In the genomic region with DNA sequence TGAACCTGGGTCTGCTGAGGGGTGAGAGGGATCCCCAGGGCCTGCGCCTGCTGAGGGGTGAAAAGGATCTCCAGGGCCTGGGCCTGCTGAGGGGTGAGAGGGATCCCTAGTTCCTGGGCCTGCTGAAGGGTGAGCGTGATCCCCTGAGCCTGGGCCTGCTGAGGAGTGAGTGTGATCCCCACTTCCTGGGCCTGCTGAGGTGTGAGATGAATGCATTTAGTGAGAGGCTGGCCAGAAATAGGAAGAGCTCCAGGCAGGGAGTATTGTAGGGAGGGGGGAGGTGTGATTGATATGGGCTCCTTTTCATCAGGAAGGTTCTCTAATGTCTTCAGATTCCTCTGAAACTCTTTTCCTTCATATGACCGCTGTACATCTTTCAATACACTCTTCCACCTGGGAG, we compare ENCODE assay signal across 2 cellular contexts.
TF ChIP-seq lines count a peak whose summit lies in the region.

No MANE protein-coding gene starts in this region.

TF ChIP-seq in SK-N-SH, 30 proteins besides CTCF, POLR2A, EP300 and RAD21 (continued from another document):
- TF ChIP-seq, protein P1, sequence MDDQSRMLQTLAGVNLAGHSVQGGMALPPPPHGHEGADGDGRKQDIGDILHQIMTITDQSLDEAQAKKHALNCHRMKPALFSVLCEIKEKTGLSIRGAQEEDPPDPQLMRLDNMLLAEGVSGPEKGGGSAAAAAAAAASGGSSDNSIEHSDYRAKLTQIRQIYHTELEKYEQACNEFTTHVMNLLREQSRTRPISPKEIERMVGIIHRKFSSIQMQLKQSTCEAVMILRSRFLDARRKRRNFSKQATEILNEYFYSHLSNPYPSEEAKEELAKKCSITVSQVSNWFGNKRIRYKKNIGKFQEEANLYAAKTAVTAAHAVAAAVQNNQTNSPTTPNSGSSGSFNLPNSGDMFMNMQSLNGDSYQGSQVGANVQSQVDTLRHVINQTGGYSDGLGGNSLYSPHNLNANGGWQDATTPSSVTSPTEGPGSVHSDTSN (IDR thresholded peaks at IDR 0.05): no peak
- TF ChIP-seq NFIC (IDR thresholded peaks at IDR 0.05; ENCODE audit: borderline replicate concordance): no peak
- TF ChIP-seq EZH2phosphoT487 (IDR thresholded peaks at IDR 0.05; ENCODE audit: borderline replicate concordance, low read depth): no peak
- no peak for TF ChIP-seq RCOR1 (IDR thresholded peaks at IDR 0.05; ENCODE audit: low read length)
- no peak for TF ChIP-seq RFX5 (IDR thresholded peaks at IDR 0.05; ENCODE audit: low read length)

TF ChIP-seq in SK-N-SH treated with all-trans-retinoic acid at 6 μM for 48 hours, 23 proteins besides CTCF, POLR2A, EP300 and RAD21 (continued from another document):
- TF ChIP-seq SNAI2 (CRISPR knock-in tag; IDR thresholded peaks at IDR 0.05): no peak
